16 cellular contexts compared by ENCODE assay signal in genomic region chr6:90496617-90497016, GRCh38.
DNase-seq lines count a peak whose midpoint lies in the region; ATAC-seq and TF ChIP-seq lines count a peak whose summit lies in the region.
"Had no signal": no experiment of that assay in that cellular context is flagged by ENCODE, and none has a peak within 500 bp of the region (broad histone marks: within the 10 kb centered on the region; RNA-seq: fewer than 3 reads in every experiment).

No MANE protein-coding gene starts in this region.

- intact Hi-C loops in Calu3 (cut with micrococcal nuclease; ENCODE audit: unreplicated experiment): no loop called here

- H3K9me3 ChIP-seq in mesodermal cell (ENCODE audit: control insufficient read depth, low read length): no peaks in the 10 kb centered on the region
- H3K9me3 ChIP-seq: BLaER1 had no signal

- H3K4me1 ChIP-seq in mesodermal cell (ENCODE audit: control insufficient read depth, insufficient read depth, low read length, poor library complexity, severe bottlenecking): peaks cover 10% of the 10 kb centered on the region

- TF ChIP-seq CTCF in Calu3 (IDR thresholded peaks at IDR 0.05; ENCODE audit: unreplicated experiment): no peak
- TF ChIP-seq CTCF in glutamatergic neuron (IDR thresholded peaks at IDR 0.05; ENCODE audit: partially characterized antibody, unreplicated experiment): no peak

- CTCF ChIA-PET in Calu3 (lab: Charles Lee): no interaction called here
- CTCF ChIA-PET in T-cell (lab: Charles Lee): no interaction called here

- POLR2A ChIA-PET in T-cell (lab: Charles Lee): interaction anchor here in 1 of 2 donors (0.7 kb wide), 1 partner anchor 147 kb away, joined by 3 read pairs; no protein-coding TSS in a partner anchor

- no peak overlapping the region for H3K4me3 Mint-ChIP-seq in Calu3 (ENCODE audit: low read depth, unreplicated experiment)
- no peak overlapping the region for H3K4me3 Mint-ChIP-seq in glutamatergic neuron (ENCODE audit: unreplicated experiment)
- no peak overlapping the region for H3K4me3 Mint-ChIP-seq in activated T-cell treated with anti-CD3 and anti-CD28 coated beads, Interleukin-2, amount 50 U/mL, for 24 hours
- H3K4me3 Mint-ChIP-seq in T-cell: no peak overlapping the region

- WGBS in mesodermal cell (ENCODE audit: insufficient coverage in 2 of 2), 2 experiments: 46 to 67% methylated on average over 4 to 6 of the region's 7 CpGs

- H3K36me3 ChIP-seq in mesodermal cell (ENCODE audit: control insufficient read depth, insufficient read depth, low read length): no peaks in the 10 kb centered on the region
- H3K36me3 ChIP-seq: BLaER1 had no signal

- H3K36me3 Mint-ChIP-seq in Calu3 (ENCODE audit: insufficient read depth, unreplicated experiment): no peaks in the 10 kb centered on the region
- H3K36me3 Mint-ChIP-seq in glutamatergic neuron (ENCODE audit: unreplicated experiment): peaks cover 7% of the 10 kb centered on the region
- no peaks in the 10 kb centered on the region for H3K36me3 Mint-ChIP-seq in activated T-cell treated with anti-CD3 and anti-CD28 coated beads, Interleukin-2, amount 50 U/mL, for 24 hours (ENCODE audit: low read depth)
- no peaks in the 10 kb centered on the region for H3K36me3 Mint-ChIP-seq in T-cell

- DNase-seq in Calu3 (no peak), NCI-H2227 (lab: John Stamatoyannopoulos, UW; ENCODE audit: unreplicated experiment) (peak; percentile 35), glutamatergic neuron (no peak), kidney glomerular epithelial cell (lab: John Stamatoyannopoulos, UW) (no peak), T-cell (no peak)
- DNase-seq in activated CD8-positive, alpha-beta memory T cell treated with anti-CD3 and anti-CD28 coated beads, Interleukin-2, amount 50 U/mL, for 48 hours: no peak
- no peak for DNase-seq in activated T-cell treated with anti-CD3 and anti-CD28 coated beads, Interleukin-2, amount 50 U/mL, for 24 hours
- DNase-seq: 8988T, DMS 273 treated with DMSO at 0.1 percent for 48 hours, HCEC 1CT, NCI-H146, NCI-H2107 had no signal

- H3K27ac ChIP-seq in mesodermal cell (ENCODE audit: low read depth, low read length, severe bottlenecking): peak overlapping the region; percentile 23
- H3K27ac ChIP-seq: BLaER1 had no signal

- no peaks in the 10 kb centered on the region for H3K27me3 Mint-ChIP-seq in Calu3 (ENCODE audit: unreplicated experiment)
- H3K27me3 Mint-ChIP-seq in glutamatergic neuron (ENCODE audit: unreplicated experiment): no peaks in the 10 kb centered on the region
- peaks cover 25% of the 10 kb centered on the region for H3K27me3 Mint-ChIP-seq in activated T-cell treated with anti-CD3 and anti-CD28 coated beads, Interleukin-2, amount 50 U/mL, for 24 hours
- H3K27me3 Mint-ChIP-seq in T-cell: peaks cover 15 to 29% of the 10 kb centered on the region in 2 donors

- H3K27ac Mint-ChIP-seq in Calu3 (ENCODE audit: unreplicated experiment) (no peak overlapping the region), glutamatergic neuron (ENCODE audit: unreplicated experiment) (peak overlapping the region; percentile 39), T-cell (no peak overlapping the region)
- H3K27ac Mint-ChIP-seq in activated T-cell treated with anti-CD3 and anti-CD28 coated beads, Interleukin-2, amount 50 U/mL, for 24 hours: no peak overlapping the region

- H3K4me1 Mint-ChIP-seq in Calu3 (ENCODE audit: low read depth, unreplicated experiment): no peaks in the 10 kb centered on the region
- peaks cover 7% of the 10 kb centered on the region for H3K4me1 Mint-ChIP-seq in glutamatergic neuron (ENCODE audit: low read depth, unreplicated experiment)
- peaks cover 4% of the 10 kb centered on the region for H3K4me1 Mint-ChIP-seq in activated T-cell treated with anti-CD3 and anti-CD28 coated beads, Interleukin-2, amount 50 U/mL, for 24 hours (ENCODE audit: low read depth)
- peaks cover 4% of the 10 kb centered on the region in 3 donors for H3K4me1 Mint-ChIP-seq in T-cell

- H3K4me3 ChIP-seq in mesodermal cell (ENCODE audit: extremely low read depth, insufficient read depth, low read length, poor library complexity, severe bottlenecking): no peak overlapping the region
- H3K4me3 ChIP-seq: BLaER1 had no signal

- no peak for ATAC-seq in T-cell (replicated peaks in 1 of 4)
- ATAC-seq: Panc1, Right ventricle myocardium inferior had no signal

- H3K9me3 Mint-ChIP-seq in Calu3 (ENCODE audit: low read depth, unreplicated experiment) (no peaks in the 10 kb centered on the region), glutamatergic neuron (ENCODE audit: unreplicated experiment) (peaks cover 4% of the 10 kb centered on the region), T-cell (no peaks in the 10 kb centered on the region)
- H3K9me3 Mint-ChIP-seq in activated T-cell treated with anti-CD3 and anti-CD28 coated beads, Interleukin-2, amount 50 U/mL, for 24 hours: no peaks in the 10 kb centered on the region

- TSS peak; percentile 11 for BruUV-seq in Calu3 (replicated peaks; lab: Mats Ljungman, UMichigan)
